ENCODE assay signal across 28 cellular contexts in the genomic region with DNA sequence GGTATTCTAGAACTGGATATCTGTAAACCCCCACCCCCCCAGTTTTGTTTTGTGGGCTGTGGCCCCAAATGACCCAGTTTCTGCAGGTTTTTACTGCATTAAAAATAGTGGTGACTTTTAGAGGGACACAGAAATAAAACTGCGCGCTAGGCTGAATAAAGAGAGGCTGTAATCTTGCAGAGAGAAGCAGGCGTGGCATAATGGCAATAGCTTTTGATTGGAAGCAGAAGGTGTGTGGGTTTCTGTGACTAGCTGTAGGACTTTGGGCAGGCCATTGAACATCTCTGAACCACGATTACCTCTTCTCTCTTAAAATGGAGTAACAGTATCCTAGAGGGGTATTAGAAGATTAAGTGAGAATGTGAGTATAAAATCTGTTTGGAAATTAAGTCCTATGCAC.
"Had no signal": no experiment of that assay in that cellular context is flagged by ENCODE, and none has a peak within 500 bp of the region (broad histone marks: within the 10 kb centered on the region; RNA-seq: fewer than 3 reads in every experiment).

No MANE protein-coding gene starts in this region.

- DNase-seq: activated CD4-positive, alpha-beta memory T cell treated with anti-CD3 and anti-CD28 coated beads for 36 hours; activated CD4-positive, alpha-beta T cell treated with anti-CD3 and anti-CD28 coated beads, Interleukin-2, amount 10 ng/mL, durations not matched to agents 24 days and 14 days; activated CD8-positive, alpha-beta memory T cell treated with anti-CD3 and anti-CD28 coated beads, Interleukin-2, amount 50 U/mL, for 4 hours; activated gamma-delta T cell; activated naive CD4-positive, alpha-beta T cell treated with anti-CD3 and anti-CD28 coated beads, Interleukin-2, amount 10 ng/mL, durations not matched to agents 7 days and 5 days; activated naive CD8-positive, alpha-beta T cell treated with anti-CD3 and anti-CD28 coated beads, Interleukin-2, amount 10 ng/mL, durations not matched to agents 7 days and 5 days; activated T-cell treated with anti-CD3 and anti-CD28 coated beads, Interleukin-2, amount 50 U/mL, for 1 hour; brain microvascular endothelial cell; dermis blood vessel endothelial cell; effector CD8-positive, alpha-beta T cell; erythroblast; gastrocnemius medialis; glutamatergic neuron; islet precursor cell; left cardiac atrium; natural killer cell; posterior cingulate gyrus; right cardiac atrium; spleen; stimulated activated naive CD4-positive, alpha-beta T cell; T-helper 17 cell; T1000; uterus; WERI-Rb-1 had no signal

- H3K9me3 Mint-ChIP-seq: activated CD4-positive, alpha-beta memory T cell treated with anti-CD3 and anti-CD28 coated beads for 36 hours; activated CD4-positive, alpha-beta T cell treated with anti-CD3 and anti-CD28 coated beads, Interleukin-2, amount 10 ng/mL, durations not matched to agents 24 days and 14 days; activated naive CD4-positive, alpha-beta T cell treated with anti-CD3 and anti-CD28 coated beads, Interleukin-2, amount 10 ng/mL, durations not matched to agents 7 days and 5 days; activated naive CD8-positive, alpha-beta T cell treated with anti-CD3 and anti-CD28 coated beads, Interleukin-2, amount 10 ng/mL, durations not matched to agents 7 days and 5 days; memory B cell; natural killer cell; type B pancreatic cell had no signal

- ATAC-seq: activated CD4-positive, CD25-positive, alpha-beta regulatory T cell treated with anti-CD3 and anti-CD28 coated beads, Interleukin-2, amount 50 U/mL, for 24 hours; gastrocnemius medialis; left cardiac atrium; natural killer cell; right cardiac atrium; T-helper 17 cell had no signal

- H3K4me1 ChIP-seq: gastrocnemius medialis, uterus had no signal

- H3K4me3 Mint-ChIP-seq: activated CD4-positive, alpha-beta memory T cell treated with anti-CD3 and anti-CD28 coated beads for 36 hours; activated CD4-positive, alpha-beta T cell treated with anti-CD3 and anti-CD28 coated beads, Interleukin-2, amount 10 ng/mL, durations not matched to agents 24 days and 14 days; activated naive CD4-positive, alpha-beta T cell treated with anti-CD3 and anti-CD28 coated beads, Interleukin-2, amount 10 ng/mL, durations not matched to agents 7 days and 5 days; activated naive CD8-positive, alpha-beta T cell treated with anti-CD3 and anti-CD28 coated beads, Interleukin-2, amount 10 ng/mL, durations not matched to agents 7 days and 5 days; memory B cell; natural killer cell; T-helper 17 cell; type B pancreatic cell had no signal

- H3K27me3 Mint-ChIP-seq: activated CD4-positive, alpha-beta memory T cell treated with anti-CD3 and anti-CD28 coated beads for 36 hours; memory B cell; T-helper 17 cell; type B pancreatic cell had no signal

- H3K36me3 Mint-ChIP-seq: activated CD4-positive, alpha-beta memory T cell treated with anti-CD3 and anti-CD28 coated beads for 36 hours; activated naive CD4-positive, alpha-beta T cell treated with anti-CD3 and anti-CD28 coated beads, Interleukin-2, amount 10 ng/mL, durations not matched to agents 7 days and 5 days; activated naive CD8-positive, alpha-beta T cell treated with anti-CD3 and anti-CD28 coated beads, Interleukin-2, amount 10 ng/mL, durations not matched to agents 7 days and 5 days; natural killer cell; type B pancreatic cell had no signal

- H3K36me3 ChIP-seq: brain microvascular endothelial cell, gastrocnemius medialis, spleen, thoracic aorta, uterus, WERI-Rb-1 had no signal

- H3K4me3 ChIP-seq: gastrocnemius medialis, spleen, thoracic aorta, uterus had no signal

- H3K4me1 Mint-ChIP-seq: activated naive CD4-positive, alpha-beta T cell treated with anti-CD3 and anti-CD28 coated beads, Interleukin-2, amount 10 ng/mL, durations not matched to agents 7 days and 5 days; activated naive CD8-positive, alpha-beta T cell treated with anti-CD3 and anti-CD28 coated beads, Interleukin-2, amount 10 ng/mL, durations not matched to agents 7 days and 5 days; natural killer cell; T-helper 17 cell had no signal

- H3K9me3 ChIP-seq: gastrocnemius medialis, spleen, thoracic aorta, uterus had no signal
